ENCODE assay signal across 1 cellular context in the genomic region with DNA sequence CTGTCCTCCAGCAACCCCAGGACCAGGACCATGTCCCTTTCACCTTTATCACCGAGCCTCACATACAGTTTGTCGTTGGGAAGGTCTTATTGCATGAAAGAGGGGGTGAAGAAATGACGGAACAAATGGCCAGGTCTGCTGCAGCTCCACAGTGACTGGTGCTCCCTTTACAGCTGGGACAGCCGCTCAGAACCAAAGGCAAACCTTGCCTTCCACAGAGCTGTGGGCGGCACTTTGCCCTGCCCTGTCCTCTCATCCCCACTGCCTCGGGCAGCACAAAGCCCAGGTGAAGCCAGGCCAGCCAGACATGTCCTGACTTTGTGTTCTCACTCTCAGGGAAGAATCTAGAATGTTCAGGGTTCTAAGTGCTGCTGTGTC.
TF ChIP-seq lines count a peak whose summit lies in the region.

No MANE protein-coding gene starts in this region.

TF ChIP-seq in HepG2, 621 proteins besides CTCF, POLR2A, EP300 and RAD21:
- TF ChIP-seq ZNF556 (CRISPR knock-in tag; IDR thresholded peaks at IDR 0.05; ENCODE audit: borderline replicate concordance) (no peak), CAMTA2 (CRISPR knock-in tag; IDR thresholded peaks at IDR 0.05; ENCODE audit: borderline replicate concordance) (no peak), BCL6 (CRISPR knock-in tag; IDR thresholded peaks at IDR 0.05) (no peak), TCF7L2 (IDR thresholded peaks at IDR 0.05; ENCODE audit: low read depth, low read length) (no peak), MTA3 (CRISPR knock-in tag; IDR thresholded peaks at IDR 0.05) (no peak), TEAD2 (CRISPR knock-in tag; IDR thresholded peaks at IDR 0.05) (no peak), FOXM1 (CRISPR knock-in tag; IDR thresholded peaks at IDR 0.05) (no peak), SETDB1 (CRISPR knock-in tag; IDR thresholded peaks at IDR 0.05; ENCODE audit: borderline replicate concordance) (no peak), ZNF749 (CRISPR knock-in tag; IDR thresholded peaks at IDR 0.05; ENCODE audit: borderline replicate concordance) (no peak), MED13 (CRISPR knock-in tag; IDR thresholded peaks at IDR 0.05) (no peak), KLF13 (CRISPR knock-in tag; IDR thresholded peaks at IDR 0.05) (no peak), XBP1 (CRISPR knock-in tag; IDR thresholded peaks at IDR 0.05) (no peak), ZNF136 (CRISPR knock-in tag; IDR thresholded peaks at IDR 0.05; ENCODE audit: low read depth) (no peak), ZNF776 (CRISPR knock-in tag; IDR thresholded peaks at IDR 0.05) (no peak), MXI1 (IDR thresholded peaks at IDR 0.05; ENCODE audit: borderline replicate concordance, low read depth, low read length) (no peak), ZNF10 (CRISPR knock-in tag; IDR thresholded peaks at IDR 0.05; ENCODE audit: borderline replicate concordance, low read depth) (no peak)
- TF ChIP-seq, protein P1, sequence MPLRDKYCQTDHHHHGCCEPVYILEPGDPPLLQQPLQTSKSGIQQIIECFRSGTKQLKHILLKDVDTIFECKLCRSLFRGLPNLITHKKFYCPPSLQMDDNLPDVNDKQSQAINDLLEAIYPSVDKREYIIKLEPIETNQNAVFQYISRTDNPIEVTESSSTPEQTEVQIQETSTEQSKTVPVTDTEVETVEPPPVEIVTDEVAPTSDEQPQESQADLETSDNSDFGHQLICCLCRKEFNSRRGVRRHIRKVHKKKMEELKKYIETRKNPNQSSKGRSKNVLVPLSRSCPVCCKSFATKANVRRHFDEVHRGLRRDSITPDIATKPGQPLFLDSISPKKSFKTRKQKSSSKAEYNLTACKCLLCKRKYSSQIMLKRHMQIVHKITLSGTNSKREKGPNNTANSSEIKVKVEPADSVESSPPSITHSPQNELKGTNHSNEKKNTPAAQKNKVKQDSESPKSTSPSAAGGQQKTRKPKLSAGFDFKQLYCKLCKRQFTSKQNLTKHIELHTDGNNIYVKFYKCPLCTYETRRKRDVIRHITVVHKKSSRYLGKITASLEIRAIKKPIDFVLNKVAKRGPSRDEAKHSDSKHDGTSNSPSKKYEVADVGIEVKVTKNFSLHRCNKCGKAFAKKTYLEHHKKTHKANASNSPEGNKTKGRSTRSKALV (CRISPR knock-in tag; IDR thresholded peaks at IDR 0.05): no peak
- TF ChIP-seq, protein P2, sequence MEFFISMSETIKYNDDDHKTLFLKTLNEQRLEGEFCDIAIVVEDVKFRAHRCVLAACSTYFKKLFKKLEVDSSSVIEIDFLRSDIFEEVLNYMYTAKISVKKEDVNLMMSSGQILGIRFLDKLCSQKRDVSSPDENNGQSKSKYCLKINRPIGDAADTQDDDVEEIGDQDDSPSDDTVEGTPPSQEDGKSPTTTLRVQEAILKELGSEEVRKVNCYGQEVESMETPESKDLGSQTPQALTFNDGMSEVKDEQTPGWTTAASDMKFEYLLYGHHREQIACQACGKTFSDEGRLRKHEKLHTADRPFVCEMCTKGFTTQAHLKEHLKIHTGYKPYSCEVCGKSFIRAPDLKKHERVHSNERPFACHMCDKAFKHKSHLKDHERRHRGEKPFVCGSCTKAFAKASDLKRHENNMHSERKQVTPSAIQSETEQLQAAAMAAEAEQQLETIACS (CRISPR knock-in tag; IDR thresholded peaks at IDR 0.05): no peak
- TF ChIP-seq, protein P3, sequence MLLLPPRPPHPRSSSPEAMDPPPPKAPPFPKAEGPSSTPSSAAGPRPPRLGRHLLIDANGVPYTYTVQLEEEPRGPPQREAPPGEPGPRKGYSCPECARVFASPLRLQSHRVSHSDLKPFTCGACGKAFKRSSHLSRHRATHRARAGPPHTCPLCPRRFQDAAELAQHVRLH (CRISPR knock-in tag; IDR thresholded peaks at IDR 0.05; ENCODE audit: borderline replicate concordance, low read depth): no peak
